1 cellular context compared by ENCODE assay signal in the genomic region with DNA sequence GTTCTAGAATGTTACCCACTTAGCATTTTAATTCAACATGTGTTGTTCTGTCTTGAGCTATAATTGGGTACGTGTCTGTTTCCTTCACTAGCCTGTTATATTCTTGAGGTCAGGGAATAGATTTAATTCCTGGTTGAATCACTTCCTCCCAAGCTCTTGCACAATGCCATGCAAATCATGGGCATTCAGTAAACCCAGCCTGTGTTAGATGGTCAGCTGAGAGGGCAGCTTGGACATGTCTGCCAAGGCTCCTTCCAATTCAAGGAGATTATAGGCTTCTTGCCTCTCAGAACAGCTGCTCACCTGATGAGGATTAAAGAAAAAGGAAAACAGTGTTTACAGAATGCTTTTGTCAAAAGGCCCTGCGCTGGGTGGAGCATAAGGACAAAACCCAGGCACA.
TF ChIP-seq lines count a peak whose summit lies in the region.

No MANE protein-coding gene starts in this region.

TF ChIP-seq in K562, 482 proteins besides CTCF, POLR2A, EP300 and RAD21:
- peak; percentile 50 for TF ChIP-seq CEBPB (tag; IDR thresholded peaks at IDR 0.05)
- no peak for TF ChIP-seq CEBPG (CRISPR knock-in tag; IDR thresholded peaks at IDR 0.05)
- TF ChIP-seq CEBPG (tag; conservative IDR thresholded peaks at IDR 0.05 in 1 of 2, IDR thresholded peaks at IDR 0.05 in 1 of 2): 0 out of 4 replicates have a peak, but pooled peaks of 1 of the 2 experiments have one; percentile 16
- TF ChIP-seq ZNF212 (CRISPR knock-in tag; IDR thresholded peaks at IDR 0.05): no peak
